In the genomic region with DNA sequence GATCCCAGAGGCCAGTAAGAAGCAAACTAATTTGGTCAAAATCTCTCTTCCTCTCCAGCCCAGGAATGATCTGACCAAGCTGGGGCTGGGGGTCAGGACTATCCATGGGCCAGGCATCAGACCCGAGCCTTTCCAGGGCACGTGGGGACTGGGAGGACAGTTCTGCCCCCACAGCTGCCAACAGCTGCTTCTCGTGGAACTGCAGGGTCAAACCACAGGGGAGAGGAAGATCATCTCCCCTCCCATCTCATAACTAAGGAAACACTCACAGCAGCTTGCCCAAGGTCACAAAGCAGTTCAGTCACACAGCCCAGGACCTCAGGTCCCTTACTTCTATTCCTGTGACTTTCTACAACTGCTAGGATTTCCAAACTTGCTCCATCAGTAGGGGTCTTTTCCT, we compare ENCODE assay signal across 11 cellular contexts. TPM values are rescaled to one million over a fixed set of nuclear protein-coding genes. Genes with fewer than 3 reads are reported as not detected.
DNase-seq lines count a peak whose midpoint lies in the region; ATAC-seq, FAIRE-seq and TF ChIP-seq lines count a peak whose summit lies in the region.
"Had no signal": no experiment of that assay in that cellular context is flagged by ENCODE, and none has a peak within 500 bp of the region (broad histone marks: within the 10 kb centered on the region; RNA-seq: fewer than 3 reads in every experiment).

No MANE protein-coding gene starts in this region.

- H3K27ac Mint-ChIP-seq in astrocyte (ENCODE audit: unreplicated experiment) (no peak overlapping the region), osteocyte (ENCODE audit: unreplicated experiment) (no peak overlapping the region)
- H3K27ac Mint-ChIP-seq: activated CD4-positive, alpha-beta T cell treated with anti-CD3 and anti-CD28 coated beads, Interleukin-2, amount 10 ng/mL, durations not matched to agents 24 days and 14 days had no signal

- H3K4me3 Mint-ChIP-seq in astrocyte (ENCODE audit: unreplicated experiment) (peak overlapping the region; percentile 34), osteocyte (ENCODE audit: unreplicated experiment) (no peak overlapping the region)
- H3K4me3 Mint-ChIP-seq: activated CD4-positive, alpha-beta T cell treated with anti-CD3 and anti-CD28 coated beads, Interleukin-2, amount 10 ng/mL, durations not matched to agents 24 days and 14 days had no signal

- H3K4me2 ChIP-seq in Karpas-422 (ENCODE audit: low read depth, low read length, poor library complexity, severe bottlenecking) (no peak overlapping the region), astrocyte (ENCODE audit: low read length) (no peak overlapping the region), mesenchymal stem cell (ENCODE audit: low read length, poor library complexity, severe bottlenecking) (no peak overlapping the region)

- no peak overlapping the region for H3K18ac ChIP-seq in mesenchymal stem cell (ENCODE audit: low read depth in 1 of 2, low read length in 2 of 2)

- H3K9ac ChIP-seq in Karpas-422 (ENCODE audit: low read length), result no peak overlapping the region
- no peak overlapping the region for H3K9ac ChIP-seq in astrocyte (ENCODE audit: low read length)
- H3K9ac ChIP-seq in mesenchymal stem cell (ENCODE audit: low read length), result no peak overlapping the region

- H2AFZ ChIP-seq in Karpas-422 (ENCODE audit: low read length), result no peak overlapping the region
- H2AFZ ChIP-seq in astrocyte (ENCODE audit: low read depth, low read length), result no peak overlapping the region
- H2AFZ ChIP-seq in mesenchymal stem cell (ENCODE audit: low read depth, low read length), result no peak overlapping the region

- 19% methylated on average over 3 of the region's 3 CpGs for WGBS in mesenchymal stem cell

- FAIRE-seq in astrocyte (lab: Jason Lieb, UNC), result no peak
- FAIRE-seq: islet of Langerhans had no signal

- H3K79me1 ChIP-seq in mesenchymal stem cell (replicated peaks; ENCODE audit: low read length, poor library complexity, severe bottlenecking), result no peaks in the 10 kb centered on the region

- TF ChIP-seq CTCF in astrocyte (IDR thresholded peaks at IDR 0.05; ENCODE audit: insufficient read depth, low read depth, low read length), result no peak
- no peak for TF ChIP-seq CTCF in osteocyte (IDR thresholded peaks at IDR 0.05)

- H3K27me3 Mint-ChIP-seq in astrocyte (ENCODE audit: low read depth, unreplicated experiment) (peaks cover 19% of the 10 kb centered on the region), osteocyte (ENCODE audit: unreplicated experiment) (no peaks in the 10 kb centered on the region)

- H4K20me1 ChIP-seq in Karpas-422 (ENCODE audit: insufficient read depth, low read depth, low read length), result no peaks in the 10 kb centered on the region
- H4K20me1 ChIP-seq in astrocyte (ENCODE audit: insufficient read depth, low read length), result no peaks in the 10 kb centered on the region

- H2BK12ac ChIP-seq in mesenchymal stem cell (ENCODE audit: low read length in 2 of 2), result no peak overlapping the region

- peaks cover 24% of the 10 kb centered on the region; the same call in 1 of the 2 replicates for H3K79me2 ChIP-seq in Karpas-422 (ENCODE audit: low read length)
- H3K79me2 ChIP-seq in astrocyte (ENCODE audit: insufficient read depth, low read length), result no peaks in the 10 kb centered on the region

- H3K4me3 ChIP-seq in Karpas-422 (ENCODE audit: low read length) (no peak overlapping the region), astrocyte (ENCODE audit: insufficient read depth, low read depth, low read length) (no peak overlapping the region), mesenchymal stem cell (ENCODE audit: insufficient read depth in 1 of 2, low read depth in 1 of 2, low read length in 2 of 2) (no peak overlapping the region)

- no peak overlapping the region for H2BK15ac ChIP-seq in mesenchymal stem cell (ENCODE audit: low read depth, poor library complexity, severe bottlenecking)

- H3K4me1 ChIP-seq in Karpas-422 (ENCODE audit: low read length) (peaks cover 42% of the 10 kb centered on the region), astrocyte (ENCODE audit: insufficient read depth, low read length) (peaks cover 9% of the 10 kb centered on the region), mesenchymal stem cell (ENCODE audit: control insufficient read depth, insufficient read depth, low read depth, low read length) (peaks cover 12% of the 10 kb centered on the region)

- no peak overlapping the region for H3K23ac ChIP-seq in mesenchymal stem cell (ENCODE audit: low read length in 2 of 2)

- H3K4me1 Mint-ChIP-seq in astrocyte (ENCODE audit: low read depth, unreplicated experiment) (peaks cover 28% of the 10 kb centered on the region), osteocyte (ENCODE audit: unreplicated experiment) (peaks cover 22% of the 10 kb centered on the region)

- no peak overlapping the region for H4K8ac ChIP-seq in mesenchymal stem cell (ENCODE audit: low read length)

- H2BK5ac ChIP-seq in mesenchymal stem cell (ENCODE audit: low read depth, low read length, poor library complexity, severe bottlenecking), result no peak overlapping the region

- H3K9me3 Mint-ChIP-seq in astrocyte (ENCODE audit: unreplicated experiment) (no peaks in the 10 kb centered on the region), osteocyte (ENCODE audit: unreplicated experiment) (no peaks in the 10 kb centered on the region)
- H3K9me3 Mint-ChIP-seq: activated CD4-positive, alpha-beta T cell treated with anti-CD3 and anti-CD28 coated beads, Interleukin-2, amount 10 ng/mL, durations not matched to agents 24 days and 14 days had no signal

- peaks cover 2% of the 10 kb centered on the region for H3K36me3 Mint-ChIP-seq in astrocyte (ENCODE audit: low read depth, unreplicated experiment)
- peaks cover 7% of the 10 kb centered on the region for H3K36me3 Mint-ChIP-seq in osteocyte (ENCODE audit: unreplicated experiment)

- H3K36me3 ChIP-seq in Karpas-422 (ENCODE audit: insufficient read depth, low read length), result no peaks in the 10 kb centered on the region
- no peaks in the 10 kb centered on the region for H3K36me3 ChIP-seq in astrocyte (ENCODE audit: insufficient read depth, low read length)
- H3K36me3 ChIP-seq in mesenchymal stem cell (ENCODE audit: control insufficient read depth in 1 of 2, insufficient read depth in 2 of 2, low read depth in 1 of 2, low read length in 2 of 2), result no peaks in the 10 kb centered on the region

- no peak overlapping the region for H3K4ac ChIP-seq in mesenchymal stem cell (ENCODE audit: low read depth in 1 of 2, low read length in 2 of 2)

- no peaks in the 10 kb centered on the region for H3K9me2 ChIP-seq in Karpas-422 (replicated peaks; ENCODE audit: insufficient read depth, low read length)

- no peak for ATAC-seq in HG02885 (IDR thresholded peaks at IDR 0.05; ENCODE audit: poor library complexity, unreplicated experiment)

- H3K27ac ChIP-seq in Karpas-422 (ENCODE audit: low read length) (peak overlapping the region; percentile 49), astrocyte (ENCODE audit: low read depth, low read length) (no peak overlapping the region), mesenchymal stem cell (ENCODE audit: low read length, poor library complexity, severe bottlenecking) (no peak overlapping the region)

- H3K27me3 ChIP-seq in Karpas-422 (ENCODE audit: low read length) (no peaks in the 10 kb centered on the region), astrocyte (ENCODE audit: insufficient read depth, low read length) (peaks cover 3% of the 10 kb centered on the region), mesenchymal stem cell (ENCODE audit: control insufficient read depth in 1 of 2, insufficient read depth in 1 of 2, low read length in 2 of 2) (peaks cover 0 to 36% of the 10 kb centered on the region in 2 experiments)

- DNase-seq in AG08395 (ENCODE audit: low spot score), result peak; percentile 37
- no peak for DNase-seq in Karpas-422
- DNase-seq in astrocyte (ENCODE audit: low read depth), result no peak
- peak; percentile 75 for DNase-seq in mesenchymal stem cell
- DNase-seq in retina, result no peak
- DNase-seq in activated CD4-positive, alpha-beta T cell treated with anti-CD3 and anti-CD28 coated beads, Interleukin-2, amount 50 U/mL, for 48 hours, result no peak
- DNase-seq in osteocyte (ENCODE audit: extremely low spot score, unreplicated experiment), result no peak
- DNase-seq: NCI-H2081 treated with DMSO at 0.1 percent for 48 hours had no signal

- H4K91ac ChIP-seq in mesenchymal stem cell (ENCODE audit: low read length), result no peak overlapping the region

- H3K9me3 ChIP-seq in Karpas-422 (ENCODE audit: low read length) (no peaks in the 10 kb centered on the region), astrocyte (ENCODE audit: insufficient read depth, low read depth, low read length) (no peaks in the 10 kb centered on the region), mesenchymal stem cell (ENCODE audit: control insufficient read depth, low read length) (no peaks in the 10 kb centered on the region)

- no peak overlapping the region for H2AK5ac ChIP-seq in mesenchymal stem cell (ENCODE audit: low read length, severe bottlenecking)

- H3K14ac ChIP-seq in mesenchymal stem cell (ENCODE audit: low read length in 2 of 2), result no peak overlapping the region

- no peak overlapping the region for H2BK120ac ChIP-seq in mesenchymal stem cell (ENCODE audit: low read depth, low read length)

RNA-seq across cellular contexts. Expression of a gene that starts 47.1 kb away (rescaled TPM):
- total RNA-seq in Karpas-422 (2014; rRNA removed; shearing (Covaris generic); ENCODE audit: low replicate concordance), result 40.4 and 56.4 TPM in 2 replicates
- total RNA-seq in astrocyte, result 0.52 and 0.60 TPM in 2 replicates
- polyA plus RNA-seq in mesenchymal stem cell (2013, experiment 1 of 2), result 0.10 TPM
- polyA plus RNA-seq in mesenchymal stem cell (2013, experiment 2 of 2), result 0.12 TPM
- 17.6 and 17.7 TPM in 2 replicates for total RNA-seq in osteocyte

Comparison
In these comparisons a context has a peak if more than half of its experiments do, and no peak if none do; other contexts are left out.
1. DNase-seq: peak in AG08395 (single experiment) and mesenchymal stem cell (single experiment); none in Karpas-422 (single experiment), astrocyte (single experiment), retina (single experiment), activated CD4-positive, alpha-beta T cell treated with anti-CD3 and anti-CD28 coated beads, Interleukin-2, amount 50 U/mL, for 48 hours (0 of 2) and osteocyte (single experiment).
2. RNA of a gene that starts 47.1 kb away (total RNA-seq): 40.4 to 56.4 TPM in Karpas-422 and 17.6 to 17.7 TPM in osteocyte; 0.52 to 0.60 TPM in astrocyte; every median in the first group is over 10 times any median in the second.